ENCODE assay signal across 1 cellular context in genomic region chr1:39017266-39017665, GRCh38.
TF ChIP-seq lines count a peak whose summit lies in the region.

No MANE protein-coding gene starts in this region.

TF ChIP-seq in WTC11, 78 proteins besides CTCF, POLR2A, EP300 and RAD21 (continued from another document):
- TF ChIP-seq USF1 (CRISPR knock-in tag; IDR thresholded peaks at IDR 0.05) (no peak), TP53 (CRISPR knock-in tag; IDR thresholded peaks at IDR 0.05) (no peak), ZNF121 (CRISPR knock-in tag; IDR thresholded peaks at IDR 0.05) (no peak), SMAD4 (CRISPR knock-in tag; IDR thresholded peaks at IDR 0.05) (no peak), MXD4 (CRISPR knock-in tag; IDR thresholded peaks at IDR 0.05; ENCODE audit: borderline replicate concordance) (no peak), ZNF425 (CRISPR knock-in tag; conservative IDR thresholded peaks at IDR 0.05) (no peak)
